18 cellular contexts compared by ENCODE assay signal in genomic region chr4:3435684-3435956, GRCh38. TPM values are rescaled to one million over a fixed set of nuclear protein-coding genes. Genes with fewer than 3 reads are reported as not detected.
A peak's percentile ranks its signal among the peaks of the same experiment; 100 is the strongest.
DNase-seq lines count a peak whose midpoint lies in the region; ATAC-seq, FAIRE-seq and TF ChIP-seq lines count a peak whose summit lies in the region.
"Had no signal": no experiment of that assay in that cellular context is flagged by ENCODE, and none has a peak within 500 bp of the region (broad histone marks: within the 10 kb centered on the region; RNA-seq: fewer than 3 reads in every experiment).

No MANE protein-coding gene starts in this region.

- CTCF ChIA-PET in A549 (lab: Yijun Ruan, JAX): interaction anchor here (1.6 kb wide), 2 partner anchors 9 to 89 kb away, joined by 4 to 8 read pairs; no protein-coding TSS in a partner anchor

- no peaks in the 10 kb centered on the region for H3K27me3 ChIP-seq in BLaER1 treated with 17β-estradiol and CSF1 and Interleukin-3, amounts not matched to agents 10 nM and 100 nM
- H3K27me3 ChIP-seq in mesenchymal stem cell (ENCODE audit: control insufficient read depth in 1 of 2, insufficient read depth in 1 of 2, low read length in 2 of 2) (no peaks in the 10 kb centered on the region), esophagus muscularis mucosa (no peaks in the 10 kb centered on the region)
- H3K27me3 ChIP-seq: BE2C had no signal

- ATAC-seq in A549 (no peak), HG02981 (IDR thresholded peaks at IDR 0.05; ENCODE audit: unreplicated experiment) (no peak), HG03378 (IDR thresholded peaks at IDR 0.05; ENCODE audit: unreplicated experiment) (no peak)
- no peak for ATAC-seq in central memory CD8-positive, alpha-beta T cell (replicated peaks; ENCODE audit: extremely low read depth, poor library complexity, severe bottlenecking)

- H2AFZ ChIP-seq in mesenchymal stem cell (ENCODE audit: low read depth, low read length): no peak overlapping the region
- H2AFZ ChIP-seq: GM23248 had no signal

- no peaks in the 10 kb centered on the region for H3K79me1 ChIP-seq in mesenchymal stem cell (replicated peaks; ENCODE audit: low read length, poor library complexity, severe bottlenecking)

- H3K4me1 Mint-ChIP-seq in central memory CD8-positive, alpha-beta T cell: no peaks in the 10 kb centered on the region
- H3K4me1 Mint-ChIP-seq: CD8-positive, alpha-beta memory T cell had no signal

- H4K91ac ChIP-seq in mesenchymal stem cell (ENCODE audit: low read length): no peak overlapping the region

- H3K23ac ChIP-seq in mesenchymal stem cell (ENCODE audit: low read length in 2 of 2): no peak overlapping the region

- TF ChIP-seq CTCF in A549 (IDR thresholded peaks at IDR 0.05): no peak
- TF ChIP-seq CTCF in esophagus muscularis mucosa (IDR thresholded peaks at IDR 0.05): no peak

- TF ChIP-seq POLR2A in A549 (IDR thresholded peaks at IDR 0.05; ENCODE audit: low read length) (no peak), esophagus muscularis mucosa (IDR thresholded peaks at IDR 0.05; ENCODE audit: low read depth) (no peak)

- peak overlapping the region; percentile 46 for H3K27ac Mint-ChIP-seq in central memory CD8-positive, alpha-beta T cell (ENCODE audit: low read depth)

- no peak overlapping the region for H2BK12ac ChIP-seq in mesenchymal stem cell (ENCODE audit: low read length in 2 of 2)

- peaks cover 0 to 70% (median 20%) of the 10 kb centered on the region in 11 experiments; a peak in 10 of 22 replicates for H4K20me1 ChIP-seq in BLaER1 treated with 17β-estradiol and CSF1 and Interleukin-3, amounts not matched to agents 10 nM and 100 nM

- H2BK5ac ChIP-seq in mesenchymal stem cell (ENCODE audit: low read depth, low read length, poor library complexity, severe bottlenecking): no peak overlapping the region

- H3K4me3 Mint-ChIP-seq in central memory CD8-positive, alpha-beta T cell: no peak overlapping the region
- H3K4me3 Mint-ChIP-seq: CD8-positive, alpha-beta memory T cell; H9 had no signal

- intact Hi-C loops in esophagus muscularis mucosa (cut with DNase I): no loop called here

- POLR2A ChIA-PET in A549 (lab: Yijun Ruan, JAX): no interaction called here

- H3K9me3 ChIP-seq in A549: no peaks in the 10 kb centered on the region
- H3K9me3 ChIP-seq in BLaER1 treated with 17β-estradiol and CSF1 and Interleukin-3, amounts not matched to agents 10 nM and 100 nM (replicated peaks in 1 of 11): no peaks in the 10 kb centered on the region
- H3K9me3 ChIP-seq in mesenchymal stem cell (ENCODE audit: control insufficient read depth, low read length): no peaks in the 10 kb centered on the region
- H3K9me3 ChIP-seq in esophagus muscularis mucosa: no peaks in the 10 kb centered on the region
- H3K9me3 ChIP-seq: BE2C, Caco-2 had no signal

- WGBS in A549 (ENCODE audit: missing lambda C conversion rate): 90% methylated on average over 4 of the region's 4 CpGs
- WGBS in mesenchymal stem cell: 91% methylated on average over 4 of the region's 4 CpGs
- WGBS in esophagus muscularis mucosa: 96% methylated on average over 3 of the region's 4 CpGs

- no peak overlapping the region for H4K8ac ChIP-seq in mesenchymal stem cell (ENCODE audit: low read length)

- peaks cover 2% of the 10 kb centered on the region for H3K36me3 Mint-ChIP-seq in central memory CD8-positive, alpha-beta T cell (ENCODE audit: insufficient read depth)
- H3K36me3 Mint-ChIP-seq: CD8-positive, alpha-beta memory T cell had no signal

- H3K9me3 Mint-ChIP-seq in central memory CD8-positive, alpha-beta T cell: no peaks in the 10 kb centered on the region
- H3K9me3 Mint-ChIP-seq: CD8-positive, alpha-beta memory T cell; H9 had no signal

- no peak overlapping the region for H2BK15ac ChIP-seq in mesenchymal stem cell (ENCODE audit: low read depth, poor library complexity, severe bottlenecking)

- H3K4me3 ChIP-seq in A549 (no peak overlapping the region), mesenchymal stem cell (ENCODE audit: insufficient read depth in 1 of 2, low read depth in 1 of 2, low read length in 2 of 2) (no peak overlapping the region), esophagus muscularis mucosa (no peak overlapping the region)
- no peak overlapping the region for H3K4me3 ChIP-seq in BLaER1 treated with 17β-estradiol and CSF1 and Interleukin-3, amounts not matched to agents 10 nM and 100 nM
- H3K4me3 ChIP-seq: GM23248 had no signal

- H2AK5ac ChIP-seq in mesenchymal stem cell (ENCODE audit: low read length, severe bottlenecking): peak overlapping the region; percentile 73

- H3K4me2 ChIP-seq in A549: no peak overlapping the region
- peak overlapping the region in 8 of 11 experiments; percentile 54 to 86 (median 69); a peak in 15 of 22 replicates for H3K4me2 ChIP-seq in BLaER1 treated with 17β-estradiol and CSF1 and Interleukin-3, amounts not matched to agents 10 nM and 100 nM
- no peak overlapping the region for H3K4me2 ChIP-seq in mesenchymal stem cell (ENCODE audit: low read length, poor library complexity, severe bottlenecking)

- H3K18ac ChIP-seq in mesenchymal stem cell (ENCODE audit: low read depth in 1 of 2, low read length in 2 of 2): no peak overlapping the region

- H3K27ac ChIP-seq in A549: peak overlapping the region; percentile 98 to 99
- H3K27ac ChIP-seq in BLaER1 treated with 17β-estradiol and CSF1 and Interleukin-3, amounts not matched to agents 10 nM and 100 nM: no peak overlapping the region
- H3K27ac ChIP-seq in mesenchymal stem cell (ENCODE audit: low read length, poor library complexity, severe bottlenecking): no peak overlapping the region
- H3K27ac ChIP-seq in esophagus muscularis mucosa (replicated peaks in 1 of 4): no peak overlapping the region
- H3K27ac ChIP-seq: GM23248 had no signal

- no peak for TF ChIP-seq EP300 in A549 (IDR thresholded peaks at IDR 0.05)
- no peak for TF ChIP-seq EP300 in esophagus muscularis mucosa (IDR thresholded peaks at IDR 0.05)

- no peak overlapping the region for H2BK120ac ChIP-seq in mesenchymal stem cell (ENCODE audit: low read depth, low read length)

- H3K14ac ChIP-seq in mesenchymal stem cell (ENCODE audit: low read length in 2 of 2): no peak overlapping the region

- no peaks in the 10 kb centered on the region for H3K27me3 Mint-ChIP-seq in central memory CD8-positive, alpha-beta T cell

- no peak overlapping the region for H3K4ac ChIP-seq in mesenchymal stem cell (ENCODE audit: low read depth in 1 of 2, low read length in 2 of 2)

- TF ChIP-seq RAD21 in A549 (conservative IDR thresholded peaks at IDR 0.05 in 1 of 2, IDR thresholded peaks at IDR 0.05 in 1 of 2): no peak

- no peak overlapping the region for H3K9ac ChIP-seq in BLaER1 treated with 17β-estradiol and CSF1 and Interleukin-3, amounts not matched to agents 10 nM and 100 nM
- H3K9ac ChIP-seq in mesenchymal stem cell (ENCODE audit: low read length): no peak overlapping the region
- H3K9ac ChIP-seq: GM23248 had no signal

- H3K4me1 ChIP-seq in A549 (peaks cover 22% of the 10 kb centered on the region), mesenchymal stem cell (ENCODE audit: control insufficient read depth, insufficient read depth, low read depth, low read length) (peaks cover 32% of the 10 kb centered on the region), esophagus muscularis mucosa (peaks cover 0 to 8% (median 4%) of the 10 kb centered on the region in 4 donors)
- peaks cover 34 to 86% (median 72%) of the 10 kb centered on the region in 10 experiments for H3K4me1 ChIP-seq in BLaER1 treated with 17β-estradiol and CSF1 and Interleukin-3, amounts not matched to agents 10 nM and 100 nM
- H3K4me1 ChIP-seq: BE2C, Caco-2 had no signal

- FAIRE-seq in A549 (lab: Jason Lieb, UNC): no peak
- FAIRE-seq: HTR-8/SVneo had no signal

- DNase-seq in A549 (ENCODE audit: low read depth in 1 of 2, low spot score in 1 of 2) (no peak), mesenchymal stem cell (no peak), esophagus muscularis mucosa (ENCODE audit: extremely low spot score) (no peak)
- DNase-seq in central memory CD8-positive, alpha-beta T cell (ENCODE audit: low spot score in 2 of 2): no peak
- no peak for DNase-seq in stimulated activated CD4-positive, alpha-beta T cell treated with anti-CD3 and anti-CD28 coated beads, Interleukin-2, amount 100 ng/mL, for 24 hours
- DNase-seq: BE2C; Caco-2; CD8-positive, alpha-beta memory T cell; DMS53; GF-D8; GM23248; H9; KG1 had no signal

- peaks cover 0 to 38% (median 28%) of the 10 kb centered on the region in 11 experiments; a peak in 19 of 22 replicates for H3K36me3 ChIP-seq in BLaER1 treated with 17β-estradiol and CSF1 and Interleukin-3, amounts not matched to agents 10 nM and 100 nM
- H3K36me3 ChIP-seq in mesenchymal stem cell (ENCODE audit: control insufficient read depth in 1 of 2, insufficient read depth in 2 of 2, low read depth in 1 of 2, low read length in 2 of 2) (peaks cover 3 to 36% of the 10 kb centered on the region in 2 experiments), esophagus muscularis mucosa (peaks cover 2 to 32% (median 19%) of the 10 kb centered on the region in 4 donors)
- H3K36me3 ChIP-seq: BE2C had no signal

TF ChIP-seq in A549, 52 proteins besides CTCF, POLR2A, EP300 and RAD21 (continues in another document):
- no peak for TF ChIP-seq HOXB5 (CRISPR knock-in tag; IDR thresholded peaks at IDR 0.05)

RNA-seq across cellular contexts. Expression of gene HGFAC, which starts 6.1 kb away (rescaled TPM):
- polyA plus RNA-seq in A549 (2011; rRNA removed) (0.09 TPM in 1 of 2 replicates, not detected in the other), A549 (2017; fragmentation: RNase III; extraction: RNeasy Plus Mini Kit Qiagen cat#74134 plus additional on column Dnase treatment) (0.20 to 0.25 TPM (median 0.24 TPM) in 3 replicates)
- polyA plus RNA-seq in A549 (2012; cell fraction: cytosol; rRNA removed): 0.11 and 0.23 TPM in 2 replicates
- polyA plus RNA-seq in A549 (2012; cell fraction: nucleus; rRNA removed): 2.8 and 4.1 TPM in 2 replicates
- not detected in 2 replicates for polyA minus RNA-seq in A549 (2011; rRNA and poly(A)+ RNA removed)
- 0.10 TPM for polyA plus RNA-seq in mesenchymal stem cell (2013, experiment 1 of 2)
- polyA plus RNA-seq in mesenchymal stem cell (2013, experiment 2 of 2): 0.01 TPM
- total RNA-seq in esophagus muscularis mucosa: 1 to 10 TPM in 1 of 4 donors, under 1 TPM in 1, not detected in 2; 0.52 to 2.3 TPM
- total RNA-seq: A172; CD8-positive, alpha-beta memory T cell; GM23248 had no signal
- polyA plus RNA-seq: CD8-positive, alpha-beta memory T cell; GM23248 had no signal

RNA-seq across cellular contexts. Expression of gene DOK7, which starts 27.5 kb away (rescaled TPM):
- 0.12 and 0.17 TPM in 2 replicates for polyA plus RNA-seq in A549 (2011; rRNA removed)
- 0.09 and 0.13 TPM in 2 replicates for polyA plus RNA-seq in A549 (2012; cell fraction: cytosol; rRNA removed)
- 0.29 and 0.36 TPM in 2 replicates for polyA plus RNA-seq in A549 (2012; cell fraction: nucleus; rRNA removed)
- polyA plus RNA-seq in A549 (2017; fragmentation: RNase III; extraction: RNeasy Plus Mini Kit Qiagen cat#74134 plus additional on column Dnase treatment): 0.15 to 0.21 TPM (median 0.21 TPM) in 3 replicates
- 0.10 and 0.17 TPM in 2 replicates for polyA minus RNA-seq in A549 (2011; rRNA and poly(A)+ RNA removed)
- polyA plus RNA-seq in mesenchymal stem cell (2013, experiment 1 of 2): not detected
- not detected for polyA plus RNA-seq in mesenchymal stem cell (2013, experiment 2 of 2)
- total RNA-seq in esophagus muscularis mucosa: 1 to 10 TPM in 3 of 4 donors, under 1 TPM in 1; 0.50 to 1.7 (median 1.4) TPM
- total RNA-seq: CD8-positive, alpha-beta memory T cell; GM23248 had no signal
- polyA plus RNA-seq: CD8-positive, alpha-beta memory T cell; GM23248 had no signal

Comparison
In these comparisons a context has a peak if more than half of its experiments do, and no peak if none do; other contexts are left out.
1. H3K27ac ChIP-seq: peak in A549 (2 of 2); none in BLaER1 treated with 17β-estradiol and CSF1 and Interleukin-3, amounts not matched to agents 10 nM and 100 nM (0 of 11), mesenchymal stem cell (single experiment) and esophagus muscularis mucosa (0 of 4).
2. H3K4me2 ChIP-seq: peak in BLaER1 treated with 17β-estradiol and CSF1 and Interleukin-3, amounts not matched to agents 10 nM and 100 nM (8 of 11); none in A549 (single experiment) and mesenchymal stem cell (single experiment).